In the genomic region with DNA sequence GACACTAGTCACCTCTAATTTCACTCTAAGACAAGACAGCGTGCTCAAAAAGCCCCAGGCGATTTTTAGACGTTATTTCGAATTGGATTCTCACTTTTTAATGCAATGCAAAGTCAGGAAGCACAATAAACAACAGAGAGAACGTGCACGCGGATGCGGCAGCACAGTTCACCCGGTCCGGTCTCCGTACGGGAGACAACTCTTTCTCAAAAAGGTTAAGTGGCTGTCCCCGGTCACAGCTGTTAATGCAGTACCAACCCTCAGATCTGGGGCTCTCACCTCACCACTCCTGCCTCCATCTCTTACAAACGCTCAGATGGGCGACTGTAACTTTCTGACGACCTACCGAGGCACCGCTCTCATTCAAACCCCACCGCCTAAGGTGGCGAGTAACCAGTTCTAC, we compare ENCODE assay signal across 9 cellular contexts. TPM values are rescaled to one million over a fixed set of nuclear protein-coding genes. Genes with fewer than 3 reads are reported as not detected.
A peak's percentile ranks its signal among the peaks of the same experiment; 100 is the strongest.
DNase-seq lines count a peak whose midpoint lies in the region; ATAC-seq, FAIRE-seq and TF ChIP-seq lines count a peak whose summit lies in the region.
"Had no signal": no experiment of that assay in that cellular context is flagged by ENCODE, and none has a peak within 500 bp of the region (broad histone marks: within the 10 kb centered on the region; RNA-seq: fewer than 3 reads in every experiment).

No MANE protein-coding gene starts in this region.

- intact Hi-C loops in aorta (cut with DNase I), result loop anchor here in 1 of 2 donors (2.0 to 5.0 kb wide), 3 partner anchors 54 to 391 kb away; a partner anchor contains a TSS

- no peaks in the 10 kb centered on the region for H3K27me3 ChIP-seq in bronchial epithelial cell (ENCODE audit: control insufficient read depth, insufficient read depth, low read length)
- no peaks in the 10 kb centered on the region for H3K27me3 ChIP-seq in aorta (ENCODE audit: control insufficient read depth in 1 of 2, insufficient read depth in 2 of 2, low read length in 1 of 2)

- FAIRE-seq in bronchial epithelial cell (lab: Jason Lieb, UNC), result no peak
- FAIRE-seq: islet of Langerhans had no signal

- no peak for TF ChIP-seq CTCF in bronchial epithelial cell (IDR thresholded peaks at IDR 0.05; ENCODE audit: insufficient read depth, low read length, severe bottlenecking)

- peak; percentile 13 for DNase-seq in activated CD8-positive, alpha-beta memory T cell treated with anti-CD3 and anti-CD28 coated beads, Interleukin-2, amount 50 U/mL, for 24 hours (ENCODE audit: extremely low read depth)
- DNase-seq in activated CD8-positive, alpha-beta memory T cell treated with anti-CD3 and anti-CD28 coated beads, Interleukin-2, amount 50 U/mL, for 48 hours, result no peak
- DNase-seq in Kasumi-1 (lab: John Stamatoyannopoulos, UW), result peak; percentile 47 to 49
- DNase-seq in bronchial epithelial cell (ENCODE audit: low read depth), result peak; percentile 15
- DNase-seq in aorta, result no peak
- no peak for DNase-seq in cerebellum (ENCODE audit: low spot score)
- DNase-seq in KG1 (lab: John Stamatoyannopoulos, UW), result no peak

- H3K4me1 ChIP-seq in mesodermal cell (ENCODE audit: control insufficient read depth, insufficient read depth, low read length, poor library complexity, severe bottlenecking) (no peaks in the 10 kb centered on the region), aorta (ENCODE audit: control insufficient read depth in 1 of 2, insufficient read depth in 2 of 2, low read length in 2 of 2) (no peaks in the 10 kb centered on the region)

- no peak for ATAC-seq in aorta (ENCODE audit: low FRiP score)

- H3K27ac ChIP-seq in mesodermal cell (ENCODE audit: low read depth, low read length, severe bottlenecking) (peak overlapping the region; percentile 98), aorta (ENCODE audit: low read depth in 1 of 2, low read length in 2 of 2) (peak overlapping the region in 1 of 2 donors; percentile 44)

- H3K4me3 ChIP-seq in bronchial epithelial cell (ENCODE audit: low read depth, low read length) (peak overlapping the region; percentile 93), mesodermal cell (ENCODE audit: extremely low read depth, insufficient read depth, low read length, poor library complexity, severe bottlenecking) (peak overlapping the region; percentile 96), aorta (ENCODE audit: low read length in 2 of 2) (peak overlapping the region; percentile 50 to 83)

- 0 to 1% methylated on average over 14 to 20 of the region's 20 CpGs for WGBS in mesodermal cell (ENCODE audit: insufficient coverage in 2 of 2), 2 experiments
- WGBS in aorta, 2 donors, result 0 to 1% methylated on average over 20 of the region's 20 CpGs

- H3K36me3 ChIP-seq in bronchial epithelial cell (ENCODE audit: control insufficient read depth, insufficient read depth, low read length) (no peaks in the 10 kb centered on the region), mesodermal cell (ENCODE audit: control insufficient read depth, insufficient read depth, low read length) (peaks cover 24% of the 10 kb centered on the region), aorta (ENCODE audit: control insufficient read depth in 1 of 2, insufficient read depth in 2 of 2, low read length in 1 of 2) (no peaks in the 10 kb centered on the region)

- no peaks in the 10 kb centered on the region for H3K9me3 ChIP-seq in mesodermal cell (ENCODE audit: control insufficient read depth, low read length)
- no peaks in the 10 kb centered on the region for H3K9me3 ChIP-seq in aorta (ENCODE audit: control insufficient read depth, low read length)

RNA-seq across cellular contexts. Expression of a gene that starts 1.2 kb away (rescaled TPM):
- 102 and 131 TPM in 2 replicates for total RNA-seq in bronchial epithelial cell
- polyA plus RNA-seq in mesodermal cell (2013, experiment 1 of 2), result 190 TPM
- 209 TPM for polyA plus RNA-seq in mesodermal cell (2013, experiment 2 of 2)
- total RNA-seq in aorta, result 100 to 1,000 TPM; 204 to 247 TPM
- polyA plus RNA-seq in aorta, result 100 to 1,000 TPM in 1 of 2 donors, 10 to 100 TPM in 1; 54.0 to 154 TPM
- 308 TPM for total RNA-seq in cerebellum

RNA-seq across cellular contexts. Expression of a gene that starts 53.4 kb away (rescaled TPM):
- total RNA-seq in bronchial epithelial cell, result 32.6 and 55.3 TPM in 2 replicates
- 2.1 TPM for polyA plus RNA-seq in mesodermal cell (2013, experiment 1 of 2)
- 1.9 TPM for polyA plus RNA-seq in mesodermal cell (2013, experiment 2 of 2)
- total RNA-seq in aorta, result under 1 TPM; 0.26 to 0.39 TPM
- under 1 TPM in 1 of 2 donors, not detected in 1; 0.13 TPM for polyA plus RNA-seq in aorta
- total RNA-seq in cerebellum, result 2.1 TPM

Comparison
In these comparisons a context has a peak if more than half of its experiments do, and no peak if none do; other contexts are left out.
1. DNase-seq: peak in activated CD8-positive, alpha-beta memory T cell treated with anti-CD3 and anti-CD28 coated beads, Interleukin-2, amount 50 U/mL, for 24 hours (single experiment), Kasumi-1 (2 of 2) and bronchial epithelial cell (single experiment); none in activated CD8-positive, alpha-beta memory T cell treated with anti-CD3 and anti-CD28 coated beads, Interleukin-2, amount 50 U/mL, for 48 hours (single experiment), aorta (0 of 2), cerebellum (single experiment) and KG1 (single experiment).
2. RNA of a gene that starts 53.4 kb away (total RNA-seq): 32.6 to 55.3 TPM in bronchial epithelial cell; 2.1 TPM in cerebellum (single experiment) and 0.26 to 0.39 TPM in aorta; every median in the first group is over 10 times any median in the second.
3. Peak in every context shown above with its lines, with median percentiles within 50 percentile points of each other: H3K4me3 ChIP-seq.